In genomic region chr16:48384982-48385271, GRCh38 we compare ENCODE assay signal across 1 cellular context.
TF ChIP-seq lines count a peak whose summit lies in the region.

No MANE protein-coding gene starts in this region.

TF ChIP-seq in GM12878, 131 proteins besides CTCF, POLR2A, EP300 and RAD21 (continued from another document):
- TF ChIP-seq MLLT1 (IDR thresholded peaks at IDR 0.05), result no peak
- TF ChIP-seq PAX8 (IDR thresholded peaks at IDR 0.05), result no peak
- TF ChIP-seq ZZZ3 (IDR thresholded peaks at IDR 0.05; ENCODE audit: control insufficient read depth, insufficient read length, low read depth), result no peak
- no peak for TF ChIP-seq CBFB (IDR thresholded peaks at IDR 0.05; ENCODE audit: low read depth)
- no peak for TF ChIP-seq RELB (IDR thresholded peaks at IDR 0.05; ENCODE audit: low read depth)
- TF ChIP-seq IRF3 (IDR thresholded peaks at IDR 0.05), result no peak
- no peak for TF ChIP-seq PAX5 (IDR thresholded peaks at IDR 0.05; ENCODE audit: borderline replicate concordance, low read depth, low read length)
- no peak for TF ChIP-seq CREB1 (IDR thresholded peaks at IDR 0.05; ENCODE audit: low read depth)
- no peak for TF ChIP-seq DPF2 (IDR thresholded peaks at IDR 0.05)
- no peak for TF ChIP-seq PKNOX1 (IDR thresholded peaks at IDR 0.05)
